In the genomic region with DNA sequence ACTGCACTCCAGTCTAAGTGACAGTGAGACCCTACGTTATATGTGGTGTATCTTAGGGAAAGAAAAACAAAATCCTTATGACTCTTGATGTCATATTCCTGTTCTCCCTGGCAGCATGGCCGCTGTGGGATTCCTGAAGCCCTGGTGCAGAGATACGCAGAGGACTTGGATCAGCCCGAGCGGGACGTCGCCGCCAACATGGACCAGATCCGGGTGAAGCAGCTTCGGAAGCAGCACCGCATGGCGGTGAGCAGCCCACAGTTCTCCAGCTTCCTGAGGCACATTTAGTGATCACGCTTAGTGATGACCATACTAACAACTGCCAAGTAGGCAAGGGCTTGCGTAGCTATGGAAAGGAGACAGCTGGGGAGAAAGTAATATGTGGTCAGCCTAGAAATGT, we compare ENCODE assay signal across 8 cellular contexts.
"Had no signal": no experiment of that assay in that cellular context is flagged by ENCODE, and none has a peak within 500 bp of the region (broad histone marks: within the 10 kb centered on the region; RNA-seq: fewer than 3 reads in every experiment).

No MANE protein-coding gene starts in this region.

- DNase-seq: GDM1, GF-D8 had no signal

- H3K4me3 ChIP-seq: GM12878 had no signal

- FAIRE-seq: G401.6, GM12878, GM12891, GM12892, GM18507, GM19239 had no signal

- ATAC-seq: GM12878 had no signal
